ENCODE assay signal across 1 cellular context in genomic region chr17:67374329-67375053, GRCh38.
TF ChIP-seq lines count a peak whose summit lies in the region.

No MANE protein-coding gene starts in this region.

TF ChIP-seq in IMR-90, 13 proteins besides CTCF, POLR2A, EP300 and RAD21:
- TF ChIP-seq SMC3 (IDR thresholded peaks at IDR 0.05; ENCODE audit: low read depth, low read length) (peak; percentile 82), MAZ (IDR thresholded peaks at IDR 0.05; ENCODE audit: borderline replicate concordance, low read depth, low read length) (peak; percentile 68), MAFK (IDR thresholded peaks at IDR 0.05; ENCODE audit: low read depth, low read length) (no peak)
